8 cellular contexts compared by ENCODE assay signal in genomic region chr1:14656384-14656937, GRCh38. TPM values are rescaled to one million over a fixed set of nuclear protein-coding genes. Genes with fewer than 3 reads are reported as not detected.
"Had no signal": no experiment of that assay in that cellular context is flagged by ENCODE, and none has a peak within 500 bp of the region (broad histone marks: within the 10 kb centered on the region; RNA-seq: fewer than 3 reads in every experiment).

No MANE protein-coding gene starts in this region.

- H3K9me3 Mint-ChIP-seq: GM23338, H9, IgD-negative memory B cell had no signal

- DNase-seq: H9, HCEC 1CT had no signal

- ATAC-seq: GM23338, HepG2 had no signal

- FAIRE-seq: H1, H54, HepG2 had no signal

- H3K36me3 Mint-ChIP-seq: IgD-negative memory B cell had no signal

- H3K27ac ChIP-seq: HL-60 had no signal

- H2AFZ ChIP-seq: GM23338 had no signal

- H3K27ac Mint-ChIP-seq: GM23338, H9, IgD-negative memory B cell had no signal

- H3K4me3 Mint-ChIP-seq: GM23338, H9, IgD-negative memory B cell had no signal

- H3K4me3 ChIP-seq: GM23338 had no signal

- H3K4me2 ChIP-seq: GM23338 had no signal

RNA-seq across cellular contexts. Expression of gene KAZN, which starts 58.0 kb away (rescaled TPM):
- polyA plus RNA-seq: IgD-negative memory B cell had no signal
